39 cellular contexts compared by ENCODE assay signal in genomic region chr14:46322076-46322475, GRCh38.
DNase-seq lines count a peak whose midpoint lies in the region; ATAC-seq, FAIRE-seq and TF ChIP-seq lines count a peak whose summit lies in the region.
"Had no signal": no experiment of that assay in that cellular context is flagged by ENCODE, and none has a peak within 500 bp of the region (broad histone marks: within the 10 kb centered on the region; RNA-seq: fewer than 3 reads in every experiment).

No MANE protein-coding gene starts in this region.

- TF ChIP-seq CTCF in bronchial epithelial cell (IDR thresholded peaks at IDR 0.05; ENCODE audit: insufficient read depth, low read length, severe bottlenecking) (no peak), smooth muscle cell (IDR thresholded peaks at IDR 0.05; ENCODE audit: borderline replicate concordance, insufficient read depth, poor library complexity, severe bottlenecking) (no peak)

- H3K9me3 ChIP-seq in HUES48 (ENCODE audit: control insufficient read depth, insufficient read depth, low read length) (no peaks in the 10 kb centered on the region), iPS-18a (ENCODE audit: control insufficient read depth, low read depth, low read length) (no peaks in the 10 kb centered on the region), smooth muscle cell (replicated peaks; ENCODE audit: low read depth) (no peaks in the 10 kb centered on the region)
- H3K9me3 ChIP-seq: BE2C, MG63, Peyer's patch, testis had no signal

- H3K36me3 ChIP-seq in HUES48 (ENCODE audit: control insufficient read depth, insufficient read depth, low read length) (no peaks in the 10 kb centered on the region), bronchial epithelial cell (ENCODE audit: control insufficient read depth, insufficient read depth, low read length) (no peaks in the 10 kb centered on the region), iPS-18a (ENCODE audit: control insufficient read depth, low read depth, low read length) (no peaks in the 10 kb centered on the region), smooth muscle cell (ENCODE audit: low read depth) (no peaks in the 10 kb centered on the region)
- H3K36me3 ChIP-seq: BE2C, MG63, Peyer's patch had no signal

- FAIRE-seq in bronchial epithelial cell (lab: Jason Lieb, UNC): no peak
- FAIRE-seq: GM18507, GM19239, urothelium cell line had no signal

- H3K4me1 Mint-ChIP-seq in stimulated activated naive CD8-positive, alpha-beta T cell treated with anti-CD3 and anti-CD28 coated beads, Interleukin-15, amount 100 ng/mL, for 72 hours: no peaks in the 10 kb centered on the region
- H3K4me1 Mint-ChIP-seq: activated CD4-positive, alpha-beta T cell treated with anti-CD3 and anti-CD28 coated beads for 36 hours had no signal

- 0% methylated on average over 1 of the region's 1 CpG for WGBS in smooth muscle cell (ENCODE audit: low lambda C conversion rate)

- DNase-seq in bronchial epithelial cell (ENCODE audit: low read depth) (peak; percentile 2), smooth muscle cell (lab: John Stamatoyannopoulos, UW; ENCODE audit: unreplicated experiment) (no peak)
- no peak for DNase-seq in stimulated activated naive CD8-positive, alpha-beta T cell treated with anti-CD3 and anti-CD28 coated beads, Interleukin-15, amount 100 ng/mL, for 72 hours
- DNase-seq in NK-92 treated with Interleukin-12 subunit alpha and Interleukin-12 subunit beta, amount 100 ng/mL, for 24 hours (lab: John Stamatoyannopoulos, UW): no peak
- DNase-seq: ACHN; activated CD4-positive, alpha-beta T cell treated with anti-CD3 and anti-CD28 coated beads for 36 hours; activated CD8-positive, alpha-beta memory T cell treated with anti-CD3 and anti-CD28 coated beads, Interleukin-2, amount 50 U/mL, for 48 hours; activated CD8-positive, alpha-beta T cell treated with anti-CD3 and anti-CD28 coated beads for 36 hours; activated naive CD4-positive, alpha-beta T cell treated with Interleukin-2 at 50 U/mL for 16 hours; BE2C; caudate nucleus; CD8-positive, alpha-beta T cell; cortex of kidney; effector memory CD4-positive, alpha-beta T cell; EL; foreskin fibroblast; HCEC 1CT; KBM-7; left cardiac atrium; mammary epithelial cell; MG63; NCI-H1105; NCI-H187 treated with DMSO at 0.1 percent for 48 hours; NCI-H226; NCI-H526 treated with DMSO at 0.1 percent for 48 hours; Peyer's patch; right cardiac atrium; SHP77 treated with DMSO at 0.1 percent for 48 hours; stimulated activated CD4-positive, alpha-beta T cell treated with anti-CD3 and anti-CD28 coated beads, Interleukin-1b, Interleukin-23, amount 100 ng/mL, for 48 hours; stimulated activated naive CD8-positive, alpha-beta T cell treated with anti-CD3 and anti-CD28 coated beads, Interleukin-15, Interleukin-2, amounts not matched to agents 100 U/mL and 50 U/mL, for 24 hours; testis had no signal

- no peaks in the 10 kb centered on the region for H4K20me1 ChIP-seq in smooth muscle cell (ENCODE audit: low read depth)

- peak overlapping the region; percentile 61 for H3K4me2 ChIP-seq in smooth muscle cell

- peaks cover 19% of the 10 kb centered on the region for H3K4me1 ChIP-seq in HUES48 (ENCODE audit: control insufficient read depth, insufficient read depth, low read length)
- H3K4me1 ChIP-seq in iPS-18a (ENCODE audit: control insufficient read depth, low read depth, low read length): peaks cover 20% of the 10 kb centered on the region
- H3K4me1 ChIP-seq in smooth muscle cell (ENCODE audit: low read depth): peaks cover 25% of the 10 kb centered on the region
- H3K4me1 ChIP-seq: BE2C, Peyer's patch, testis had no signal

- peak overlapping the region; percentile 20; the same call in 1 of the 2 replicates for H3K4me3 ChIP-seq in HUES48 (ENCODE audit: low read depth, low read length)
- no peak overlapping the region for H3K4me3 ChIP-seq in bronchial epithelial cell (ENCODE audit: low read depth, low read length)
- H3K4me3 ChIP-seq in iPS-18a (ENCODE audit: low read length): peak overlapping the region; percentile 18
- H3K4me3 ChIP-seq in smooth muscle cell: no peak overlapping the region
- H3K4me3 ChIP-seq: MG63, Peyer's patch, testis had no signal

- peaks cover 9 to 13% of the 10 kb centered on the region in 2 donors for H3K9me3 Mint-ChIP-seq in stimulated activated naive CD8-positive, alpha-beta T cell treated with anti-CD3 and anti-CD28 coated beads, Interleukin-15, amount 100 ng/mL, for 72 hours

- no peak overlapping the region for H3K4me3 Mint-ChIP-seq in stimulated activated naive CD8-positive, alpha-beta T cell treated with anti-CD3 and anti-CD28 coated beads, Interleukin-15, amount 100 ng/mL, for 72 hours
- H3K4me3 Mint-ChIP-seq: activated CD4-positive, alpha-beta T cell treated with anti-CD3 and anti-CD28 coated beads for 36 hours; activated CD8-positive, alpha-beta T cell treated with anti-CD3 and anti-CD28 coated beads for 36 hours; activated T-helper 1 cell treated with anti-CD3 and anti-CD28 coated beads, Interleukin-12 subunit alpha, Interleukin-12 subunit beta, Interleukin-2, Interleukin-4 antibody, amounts not matched to agents 30 ng/mL and 10 ng/mL and 1 ng/mL, durations not matched to agents 14 hours and 24 hours and 36 hours; CD8-positive, alpha-beta T cell; T-helper 2 cell treated with Interferon-gamma antibody and Interleukin-4, amounts not matched to agents 5 μg/mL and 100 μg/mL, for 36 hours had no signal

- H3K27ac Mint-ChIP-seq in stimulated activated naive CD8-positive, alpha-beta T cell treated with anti-CD3 and anti-CD28 coated beads, Interleukin-15, amount 100 ng/mL, for 72 hours: no peak overlapping the region
- H3K27ac Mint-ChIP-seq: activated CD4-positive, alpha-beta T cell treated with anti-CD3 and anti-CD28 coated beads for 36 hours; activated CD8-positive, alpha-beta T cell treated with anti-CD3 and anti-CD28 coated beads for 36 hours; activated T-helper 1 cell treated with anti-CD3 and anti-CD28 coated beads, Interleukin-12 subunit alpha, Interleukin-12 subunit beta, Interleukin-2, Interleukin-4 antibody, amounts not matched to agents 30 ng/mL and 10 ng/mL and 1 ng/mL, durations not matched to agents 14 hours and 24 hours and 36 hours; CD8-positive, alpha-beta T cell; T-helper 2 cell treated with Interferon-gamma antibody and Interleukin-4, amounts not matched to agents 5 μg/mL and 100 μg/mL, for 36 hours had no signal

- no peak for ATAC-seq in GM19328 (IDR thresholded peaks at IDR 0.05; ENCODE audit: unreplicated experiment)
- no peak for ATAC-seq in stimulated activated naive CD8-positive, alpha-beta T cell treated with anti-CD3 and anti-CD28 coated beads, Interleukin-15, amount 100 ng/mL, for 72 hours
- ATAC-seq: activated CD4-positive, alpha-beta T cell treated with anti-CD3 and anti-CD28 coated beads for 36 hours; activated CD8-positive, alpha-beta T cell treated with anti-CD3 and anti-CD28 coated beads for 36 hours; CD8-positive, alpha-beta T cell; left cardiac atrium; right cardiac atrium; stimulated activated naive CD8-positive, alpha-beta T cell treated with anti-CD3 and anti-CD28 coated beads, Interleukin-15, Interleukin-2, amounts not matched to agents 100 U/mL and 50 U/mL, for 24 hours had no signal

- H3K79me2 ChIP-seq in smooth muscle cell (ENCODE audit: low read depth): no peaks in the 10 kb centered on the region

- H3K27me3 Mint-ChIP-seq in stimulated activated naive CD8-positive, alpha-beta T cell treated with anti-CD3 and anti-CD28 coated beads, Interleukin-15, amount 100 ng/mL, for 72 hours: no peaks in the 10 kb centered on the region
- H3K27me3 Mint-ChIP-seq: activated CD4-positive, alpha-beta T cell treated with anti-CD3 and anti-CD28 coated beads for 36 hours; activated CD8-positive, alpha-beta T cell treated with anti-CD3 and anti-CD28 coated beads for 36 hours had no signal

- H3K27ac ChIP-seq in HUES48 (ENCODE audit: low read depth, low read length) (peak overlapping the region; percentile 6), iPS-18a (ENCODE audit: low read length) (no peak overlapping the region), smooth muscle cell (ENCODE audit: low read depth) (peak overlapping the region; percentile 71)
- H3K27ac ChIP-seq: Peyer's patch, testis had no signal

- H3F3A ChIP-seq in smooth muscle cell (ENCODE audit: low read depth): peaks cover 13% of the 10 kb centered on the region

- H3K27me3 ChIP-seq in HUES48 (ENCODE audit: control insufficient read depth, insufficient read depth, low read length) (peaks cover 53% of the 10 kb centered on the region), bronchial epithelial cell (ENCODE audit: control insufficient read depth, insufficient read depth, low read length) (no peaks in the 10 kb centered on the region), iPS-18a (ENCODE audit: control insufficient read depth, insufficient read depth, low read length) (peaks cover 19% of the 10 kb centered on the region), smooth muscle cell (ENCODE audit: low read depth) (peaks cover 35% of the 10 kb centered on the region)
- H3K27me3 ChIP-seq: BE2C, MG63, Peyer's patch, testis had no signal

- no peak overlapping the region for H2AFZ ChIP-seq in smooth muscle cell (ENCODE audit: low read depth)

- H3K9ac ChIP-seq in HUES48 (ENCODE audit: low read depth, low read length): no peak overlapping the region
- H3K9ac ChIP-seq in iPS-18a (ENCODE audit: low read length): no peak overlapping the region
- H3K9ac ChIP-seq in smooth muscle cell (ENCODE audit: low read depth): no peak overlapping the region

Comparison
In these comparisons a context has a peak if more than half of its experiments do, and no peak if none do; other contexts are left out.
1. H3K4me3 ChIP-seq: peak in HUES48 (single experiment) and iPS-18a (single experiment); none in bronchial epithelial cell (single experiment) and smooth muscle cell (single experiment).